17 cellular contexts compared by ENCODE assay signal in genomic region chr4:180695851-180696250, GRCh38.
DNase-seq lines count a peak whose midpoint lies in the region; TF ChIP-seq lines count a peak whose summit lies in the region.
"Had no signal": no experiment of that assay in that cellular context is flagged by ENCODE, and none has a peak within 500 bp of the region (broad histone marks: within the 10 kb centered on the region; RNA-seq: fewer than 3 reads in every experiment).

No MANE protein-coding gene starts in this region.

- H3K27ac ChIP-seq in GM23248: no peak overlapping the region
- H3K27ac ChIP-seq in SJSA1: peak overlapping the region; percentile 83
- H3K27ac ChIP-seq: sigmoid colon, upper lobe of left lung had no signal

- H3K79me2 ChIP-seq in GM23248 (ENCODE audit: insufficient read depth): no peaks in the 10 kb centered on the region

- no peak overlapping the region for H2AFZ ChIP-seq in GM23248

- H3K36me3 ChIP-seq in GM23248 (ENCODE audit: low read depth) (no peaks in the 10 kb centered on the region), SJSA1 (no peaks in the 10 kb centered on the region)
- H3K36me3 ChIP-seq: sigmoid colon, upper lobe of left lung had no signal

- no peak overlapping the region for H3K4me2 ChIP-seq in GM23248 (ENCODE audit: unreplicated experiment)

- no peak overlapping the region for H3K9ac ChIP-seq in GM23248

- H3F3A ChIP-seq in GM23248 (ENCODE audit: insufficient read depth): no peaks in the 10 kb centered on the region

- H4K20me1 ChIP-seq in GM23248 (ENCODE audit: insufficient read depth): no peaks in the 10 kb centered on the region

- TF ChIP-seq CTCF in epithelial cell of proximal tubule (conservative IDR thresholded peaks at IDR 0.05; ENCODE audit: low read depth, low read length): no peak
- no peak for TF ChIP-seq CTCF in retinal pigment epithelial cell (conservative IDR thresholded peaks at IDR 0.05; ENCODE audit: low read depth, low read length)

- H3K27me3 ChIP-seq in GM23248 (replicated peaks; ENCODE audit: insufficient read depth) (no peaks in the 10 kb centered on the region), SJSA1 (replicated peaks) (no peaks in the 10 kb centered on the region)
- H3K27me3 ChIP-seq: sigmoid colon, upper lobe of left lung had no signal

- H3K9me3 ChIP-seq in GM23248 (ENCODE audit: low read depth) (no peaks in the 10 kb centered on the region), SJSA1 (replicated peaks) (peaks cover 6% of the 10 kb centered on the region; the same call in 1 of the 2 replicates)
- H3K9me3 ChIP-seq: sigmoid colon, upper lobe of left lung had no signal

- H3K4me3 ChIP-seq in GM23248: no peak overlapping the region
- no peak overlapping the region for H3K4me3 ChIP-seq in SJSA1
- H3K4me3 ChIP-seq in epithelial cell of proximal tubule (ENCODE audit: low read depth, low read length): no peak overlapping the region
- H3K4me3 ChIP-seq in retinal pigment epithelial cell (ENCODE audit: low read length): no peak overlapping the region
- H3K4me3 ChIP-seq: sigmoid colon, upper lobe of left lung had no signal

- DNase-seq in GM23248 (peak; percentile 11), SJSA1 (ENCODE audit: low read depth in 1 of 2, low spot score in 2 of 2) (peak in 1 of 2 experiments; percentile 87), epithelial cell of proximal tubule (ENCODE audit: low read depth) (peak; percentile 25), retinal pigment epithelial cell (ENCODE audit: low read depth) (peak; percentile 56), pons (ENCODE audit: low spot score) (no peak), NOMO-1 treated with dmso at 0.1 percent for 144 hours (lab: John Stamatoyannopoulos, UW; ENCODE audit: unreplicated experiment) (no peak), NCI-H226 (no peak), NCI-H526 (lab: John Stamatoyannopoulos, UW) (no peak)
- DNase-seq: activated CD8-positive, alpha-beta T cell treated with anti-CD3 and anti-CD28 coated beads, Interleukin-2, amount 10 ng/mL, durations not matched to agents 7 days and 5 days; anterior cingulate cortex; DMS153; GOT3; immature natural killer cell; NCI-H1092; sigmoid colon; stimulated activated CD4-positive, alpha-beta T cell treated with anti-CD3 and anti-CD28 coated beads, Interleukin-4, amount 100 ng/mL, for 4 hours; upper lobe of left lung had no signal

- in situ Hi-C loops in GM23248 (cut with MboI): no loop called here

- WGBS in GM23248 (ENCODE audit: low coverage in 1 of 2, low lambda C conversion rate in 2 of 2, missing lambda C conversion rate in 2 of 2), 2 experiments: 0% methylated on average over 1 of the region's 1 CpG

- H3K9me2 ChIP-seq in GM23248 (ENCODE audit: insufficient read depth): no peaks in the 10 kb centered on the region

- H3K4me1 ChIP-seq in GM23248 (ENCODE audit: insufficient read depth) (no peaks in the 10 kb centered on the region), SJSA1 (replicated peaks) (peaks cover 16% of the 10 kb centered on the region)
- H3K4me1 ChIP-seq: sigmoid colon, upper lobe of left lung had no signal

Comparison
In these comparisons a context has a peak if more than half of its experiments do, and no peak if none do; other contexts are left out.
1. DNase-seq: peak in GM23248 (single experiment), epithelial cell of proximal tubule (single experiment) and retinal pigment epithelial cell (single experiment); none in pons (single experiment), NOMO-1 treated with dmso at 0.1 percent for 144 hours (single experiment), NCI-H226 (single experiment) and NCI-H526 (0 of 2).